ENCODE assay signal across 26 cellular contexts in genomic region chr12:79329933-79330332, GRCh38.
DNase-seq lines count a peak whose midpoint lies in the region; ATAC-seq and TF ChIP-seq lines count a peak whose summit lies in the region.
"Had no signal": no experiment of that assay in that cellular context is flagged by ENCODE, and none has a peak within 500 bp of the region (broad histone marks: within the 10 kb centered on the region; RNA-seq: fewer than 3 reads in every experiment).

No MANE protein-coding gene starts in this region.

- no peaks in the 10 kb centered on the region for H3K79me1 ChIP-seq in H9 (ENCODE audit: insufficient read depth, low read depth, low read length, poor library complexity, severe bottlenecking)

- H3K9me3 Mint-ChIP-seq in H9: no peaks in the 10 kb centered on the region
- H3K9me3 Mint-ChIP-seq: activated naive CD8-positive, alpha-beta T cell treated with anti-CD3 and anti-CD28 coated beads, Interleukin-2, amount 10 ng/mL, durations not matched to agents 7 days and 5 days; GM23338; neural progenitor cell; T-cell had no signal

- CTCF ChIA-PET in AG04450 (lab: Charles Lee): no interaction called here

- H2BK20ac ChIP-seq in H9 (ENCODE audit: low read depth, low read length, poor library complexity, severe bottlenecking): no peak overlapping the region

- peaks cover 0 to 5% (median 0%) of the 10 kb centered on the region in 3 experiments; a peak in 1 of 7 replicates for H3K36me3 Mint-ChIP-seq in H9 (ENCODE audit: insufficient read depth in 1 of 3, low read depth in 3 of 3)
- H3K36me3 Mint-ChIP-seq: activated naive CD8-positive, alpha-beta T cell treated with anti-CD3 and anti-CD28 coated beads, Interleukin-2, amount 10 ng/mL, durations not matched to agents 7 days and 5 days; neural progenitor cell; T-cell had no signal

- POLR2A ChIA-PET in AG04450 (lab: Yijun Ruan, JAX): no interaction called here

- peaks cover 19% of the 10 kb centered on the region in 2 experiments for H3K4me1 Mint-ChIP-seq in H9
- H3K4me1 Mint-ChIP-seq: activated naive CD8-positive, alpha-beta T cell treated with anti-CD3 and anti-CD28 coated beads, Interleukin-2, amount 10 ng/mL, durations not matched to agents 7 days and 5 days; T-cell had no signal

- WGBS in H9 (ENCODE audit: extremely low coverage, insufficient read length, low lambda C conversion rate): no CpG with 5 or more reads among the region's 2 CpGs
- 81 to 88% methylated on average over 2 of the region's 2 CpGs for WGBS in gastroesophageal sphincter (ENCODE audit: low coverage in 1 of 2), 2 donors

- no peak overlapping the region for H2BK12ac ChIP-seq in H9 (ENCODE audit: insufficient read length, low read depth, low read length)

- no peak overlapping the region for H2AK5ac ChIP-seq in H9 (ENCODE audit: insufficient read length, low read length)

- H3K27ac Mint-ChIP-seq in H9: peak overlapping the region in 2 of 3 experiments; percentile 16 to 55; a peak in 1 of 7 replicates
- H3K27ac Mint-ChIP-seq: activated naive CD8-positive, alpha-beta T cell treated with anti-CD3 and anti-CD28 coated beads, Interleukin-2, amount 10 ng/mL, durations not matched to agents 7 days and 5 days; GM23338; neural progenitor cell; T-cell had no signal

- H3K4me3 Mint-ChIP-seq in H9: no peak overlapping the region
- H3K4me3 Mint-ChIP-seq: activated naive CD8-positive, alpha-beta T cell treated with anti-CD3 and anti-CD28 coated beads, Interleukin-2, amount 10 ng/mL, durations not matched to agents 7 days and 5 days; GM23338; neural progenitor cell; T-cell had no signal

- TF ChIP-seq EP300 in gastroesophageal sphincter (IDR thresholded peaks at IDR 0.05): no peak

- no peak overlapping the region for H2AFZ ChIP-seq in H9 (ENCODE audit: low read length)
- H2AFZ ChIP-seq: GM23338, neural progenitor cell, parathyroid adenoma had no signal

- H3K9me3 ChIP-seq in AG04450 (ENCODE audit: control insufficient read depth, insufficient read depth, low read length): no peaks in the 10 kb centered on the region
- no peaks in the 10 kb centered on the region for H3K9me3 ChIP-seq in H9 (ENCODE audit: control insufficient read depth, low read depth, low read length)
- H3K9me3 ChIP-seq in gastroesophageal sphincter: no peaks in the 10 kb centered on the region
- H3K9me3 ChIP-seq: BLaER1, left ventricle myocardium inferior had no signal

- H4K91ac ChIP-seq in H9 (ENCODE audit: insufficient read length, low read depth, low read length): no peak overlapping the region

- in situ Hi-C loops in astrocyte of the spinal cord (cut with HindIII; ENCODE audit: low sequenced_read_pairs): no loop called here

- H3K56ac ChIP-seq in H9 (ENCODE audit: insufficient read length, low read depth, low read length): no peak overlapping the region

- H3K23me2 ChIP-seq in H9 (ENCODE audit: insufficient read length, low read depth, low read length, poor library complexity, severe bottlenecking): no peaks in the 10 kb centered on the region

- H3K4me1 ChIP-seq in H9 (ENCODE audit: insufficient read depth, low read length): 0 out of 2 replicates have a peak, but pooled peaks cover 2% of the 10 kb centered on the region
- no peaks in the 10 kb centered on the region for H3K4me1 ChIP-seq in gastroesophageal sphincter
- H3K4me1 ChIP-seq: BLaER1, left ventricle myocardium inferior, neural progenitor cell had no signal

- no peak overlapping the region for H2BK15ac ChIP-seq in H9 (ENCODE audit: low read depth, low read length)

- no peaks in the 10 kb centered on the region for H3K79me2 ChIP-seq in H9 (ENCODE audit: insufficient read depth, low read length)
- H3K79me2 ChIP-seq: parathyroid adenoma had no signal

- H2BK5ac ChIP-seq in H9 (ENCODE audit: insufficient read length, low read length): no peak overlapping the region

- H3K4me2 ChIP-seq in H9 (ENCODE audit: insufficient read depth, insufficient read length, low read length): no peak overlapping the region
- H3K4me2 ChIP-seq: BLaER1, GM23338, neural progenitor cell, smooth muscle cell had no signal

- H3K27me3 Mint-ChIP-seq in H9 (ENCODE audit: low read depth): no peaks in the 10 kb centered on the region
- H3K27me3 Mint-ChIP-seq: activated naive CD8-positive, alpha-beta T cell treated with anti-CD3 and anti-CD28 coated beads, Interleukin-2, amount 10 ng/mL, durations not matched to agents 7 days and 5 days; T-cell had no signal

- H3K4ac ChIP-seq in H9 (ENCODE audit: low read depth, low read length): no peak overlapping the region

- no peak overlapping the region for H4K8ac ChIP-seq in H9 (replicated peaks; ENCODE audit: insufficient read length, low read depth, low read length)

- no peak overlapping the region for H3K9ac ChIP-seq in H9 (ENCODE audit: extremely low read depth, insufficient read length, low read length)
- H3K9ac ChIP-seq: BLaER1, neural progenitor cell, parathyroid adenoma had no signal

- no peak overlapping the region for H4K5ac ChIP-seq in H9 (ENCODE audit: insufficient read length, low read depth, low read length)

- no peak for ATAC-seq in GM19397 (IDR thresholded peaks at IDR 0.05; ENCODE audit: unreplicated experiment)
- ATAC-seq in gastroesophageal sphincter: no peak
- ATAC-seq: GM23338, T-cell had no signal

- H3K27ac ChIP-seq in AG04450 (ENCODE audit: low read depth, low read length) (no peak overlapping the region), H9 (ENCODE audit: insufficient read length, low read depth, low read length) (no peak overlapping the region), gastroesophageal sphincter (no peak overlapping the region)
- H3K27ac ChIP-seq: BLaER1, left ventricle myocardium inferior, neural progenitor cell, parathyroid adenoma, WERI-Rb-1 had no signal

- H3K36me3 ChIP-seq in gastroesophageal sphincter: no peaks in the 10 kb centered on the region
- H3K36me3 ChIP-seq: left ventricle myocardium inferior, neural progenitor cell, WERI-Rb-1 had no signal

- H3K27me3 ChIP-seq in AG04450 (ENCODE audit: control insufficient read depth, insufficient read depth, low read length) (no peaks in the 10 kb centered on the region), H9 (ENCODE audit: insufficient read depth, low read length) (no peaks in the 10 kb centered on the region), gastroesophageal sphincter (no peaks in the 10 kb centered on the region)
- H3K27me3 ChIP-seq: BLaER1, neural progenitor cell had no signal

- H3K4me3 ChIP-seq in AG04450 (ENCODE audit: low read depth, low read length) (no peak overlapping the region), astrocyte of the spinal cord (ENCODE audit: low read depth, low read length) (no peak overlapping the region), foreskin fibroblast (ENCODE audit: low read depth in 1 of 2, low read length in 2 of 2) (no peak overlapping the region), gastroesophageal sphincter (no peak overlapping the region)
- H3K4me3 ChIP-seq: BLaER1, GM23338, left ventricle myocardium inferior, neural progenitor cell, smooth muscle cell had no signal

- no peaks in the 10 kb centered on the region for H4K20me1 ChIP-seq in H9 (ENCODE audit: control insufficient read depth, insufficient read depth, insufficient read length)
- H4K20me1 ChIP-seq: BLaER1 had no signal

- TF ChIP-seq POLR2A in gastroesophageal sphincter (IDR thresholded peaks at IDR 0.05): no peak

- H2BK120ac ChIP-seq in H9 (ENCODE audit: low read depth, low read length, poor library complexity, severe bottlenecking): no peak overlapping the region

- no peak overlapping the region for H3T11ph ChIP-seq in H9 (ENCODE audit: low read length)

- TF ChIP-seq CTCF in AG04450 (IDR thresholded peaks at IDR 0.05; ENCODE audit: low read depth, low read length) (no peak), H9 (conservative IDR thresholded peaks at IDR 0.05) (no peak), astrocyte of the spinal cord (IDR thresholded peaks at IDR 0.05; ENCODE audit: low read depth, low read length) (no peak), foreskin fibroblast (IDR thresholded peaks at IDR 0.05; ENCODE audit: low read depth, low read length) (no peak), gastroesophageal sphincter (IDR thresholded peaks at IDR 0.05) (no peak), GM10266 (IDR thresholded peaks at IDR 0.05; ENCODE audit: control insufficient read depth, insufficient read depth, low read depth, missing control alignments) (no peak)

- DNase-seq in AG04450 (ENCODE audit: low read depth, low spot score) (peak; percentile 7), H9 (no peak), astrocyte of the spinal cord (ENCODE audit: low read depth, low spot score) (peak; percentile 8), foreskin fibroblast (peak; percentile 24 to 46), epidermal melanocyte (ENCODE audit: insufficient read length, low spot score) (no peak), GM10266 (ENCODE audit: extremely low spot score) (no peak)
- DNase-seq: activated CD4-positive, alpha-beta T cell treated with anti-CD3 and anti-CD28 coated beads for 4 hours; activated effector memory CD4-positive, alpha-beta T cell treated with anti-CD3 and anti-CD28 coated beads, Interleukin-2, amount 50 U/mL, for 16 hours; activated naive CD8-positive, alpha-beta T cell treated with anti-CD3 and anti-CD28 coated beads, Interleukin-2, amount 10 ng/mL, durations not matched to agents 7 days and 5 days; head of caudate nucleus; left ventricle myocardium inferior; NCI-H1092 treated with DMSO at 0.1 percent for 48 hours; NCI-H187; NCI-H2171; NCI-H510A treated with DMSO at 0.1 percent for 48 hours; RPMI8226; stimulated activated naive CD4-positive, alpha-beta T cell treated with Interleukin-2 at 50 U/mL for 16 hours; T-cell; WERI-Rb-1 had no signal

- no peak overlapping the region for H3K23ac ChIP-seq in H9 (ENCODE audit: insufficient read length, low read depth, low read length)

- no peak overlapping the region for H3K14ac ChIP-seq in H9 (ENCODE audit: insufficient read depth, low read length)

- H3K18ac ChIP-seq in H9 (ENCODE audit: insufficient read length, low read depth, low read length): no peak overlapping the region

Comparison
In these comparisons a context has a peak if more than half of its experiments do, and no peak if none do; other contexts are left out.
1. DNase-seq: peak in AG04450 (single experiment), astrocyte of the spinal cord (single experiment) and foreskin fibroblast (2 of 2); none in H9 (single experiment), epidermal melanocyte (single experiment) and GM10266 (single experiment).